In the genomic region with DNA sequence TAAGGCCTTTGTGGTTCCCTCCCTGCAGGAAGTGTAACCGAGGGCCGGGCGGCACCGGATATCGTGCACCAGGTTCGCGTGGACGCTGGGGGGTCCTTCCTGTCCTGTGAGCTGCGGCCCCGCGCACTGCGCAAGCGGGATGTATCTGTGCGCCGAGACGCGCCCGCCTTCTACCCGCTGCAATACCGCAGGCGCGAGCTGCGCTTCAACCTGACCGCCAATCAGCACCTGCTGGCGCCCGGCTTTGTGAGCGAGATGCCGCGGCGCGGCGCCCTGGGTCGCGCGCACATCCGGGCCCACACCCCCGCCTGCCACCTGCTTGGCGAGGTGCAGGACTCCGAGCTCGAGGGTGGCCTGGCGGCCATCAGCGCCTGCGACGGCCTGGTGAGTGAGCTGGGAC, we compare ENCODE assay signal across 1 cellular context.
TF ChIP-seq lines count a peak whose summit lies in the region.

No MANE protein-coding gene starts in this region.

TF ChIP-seq in GM23338, 12 proteins besides CTCF, POLR2A, EP300 and RAD21 (continued from another document):
- TF ChIP-seq, protein P1, sequence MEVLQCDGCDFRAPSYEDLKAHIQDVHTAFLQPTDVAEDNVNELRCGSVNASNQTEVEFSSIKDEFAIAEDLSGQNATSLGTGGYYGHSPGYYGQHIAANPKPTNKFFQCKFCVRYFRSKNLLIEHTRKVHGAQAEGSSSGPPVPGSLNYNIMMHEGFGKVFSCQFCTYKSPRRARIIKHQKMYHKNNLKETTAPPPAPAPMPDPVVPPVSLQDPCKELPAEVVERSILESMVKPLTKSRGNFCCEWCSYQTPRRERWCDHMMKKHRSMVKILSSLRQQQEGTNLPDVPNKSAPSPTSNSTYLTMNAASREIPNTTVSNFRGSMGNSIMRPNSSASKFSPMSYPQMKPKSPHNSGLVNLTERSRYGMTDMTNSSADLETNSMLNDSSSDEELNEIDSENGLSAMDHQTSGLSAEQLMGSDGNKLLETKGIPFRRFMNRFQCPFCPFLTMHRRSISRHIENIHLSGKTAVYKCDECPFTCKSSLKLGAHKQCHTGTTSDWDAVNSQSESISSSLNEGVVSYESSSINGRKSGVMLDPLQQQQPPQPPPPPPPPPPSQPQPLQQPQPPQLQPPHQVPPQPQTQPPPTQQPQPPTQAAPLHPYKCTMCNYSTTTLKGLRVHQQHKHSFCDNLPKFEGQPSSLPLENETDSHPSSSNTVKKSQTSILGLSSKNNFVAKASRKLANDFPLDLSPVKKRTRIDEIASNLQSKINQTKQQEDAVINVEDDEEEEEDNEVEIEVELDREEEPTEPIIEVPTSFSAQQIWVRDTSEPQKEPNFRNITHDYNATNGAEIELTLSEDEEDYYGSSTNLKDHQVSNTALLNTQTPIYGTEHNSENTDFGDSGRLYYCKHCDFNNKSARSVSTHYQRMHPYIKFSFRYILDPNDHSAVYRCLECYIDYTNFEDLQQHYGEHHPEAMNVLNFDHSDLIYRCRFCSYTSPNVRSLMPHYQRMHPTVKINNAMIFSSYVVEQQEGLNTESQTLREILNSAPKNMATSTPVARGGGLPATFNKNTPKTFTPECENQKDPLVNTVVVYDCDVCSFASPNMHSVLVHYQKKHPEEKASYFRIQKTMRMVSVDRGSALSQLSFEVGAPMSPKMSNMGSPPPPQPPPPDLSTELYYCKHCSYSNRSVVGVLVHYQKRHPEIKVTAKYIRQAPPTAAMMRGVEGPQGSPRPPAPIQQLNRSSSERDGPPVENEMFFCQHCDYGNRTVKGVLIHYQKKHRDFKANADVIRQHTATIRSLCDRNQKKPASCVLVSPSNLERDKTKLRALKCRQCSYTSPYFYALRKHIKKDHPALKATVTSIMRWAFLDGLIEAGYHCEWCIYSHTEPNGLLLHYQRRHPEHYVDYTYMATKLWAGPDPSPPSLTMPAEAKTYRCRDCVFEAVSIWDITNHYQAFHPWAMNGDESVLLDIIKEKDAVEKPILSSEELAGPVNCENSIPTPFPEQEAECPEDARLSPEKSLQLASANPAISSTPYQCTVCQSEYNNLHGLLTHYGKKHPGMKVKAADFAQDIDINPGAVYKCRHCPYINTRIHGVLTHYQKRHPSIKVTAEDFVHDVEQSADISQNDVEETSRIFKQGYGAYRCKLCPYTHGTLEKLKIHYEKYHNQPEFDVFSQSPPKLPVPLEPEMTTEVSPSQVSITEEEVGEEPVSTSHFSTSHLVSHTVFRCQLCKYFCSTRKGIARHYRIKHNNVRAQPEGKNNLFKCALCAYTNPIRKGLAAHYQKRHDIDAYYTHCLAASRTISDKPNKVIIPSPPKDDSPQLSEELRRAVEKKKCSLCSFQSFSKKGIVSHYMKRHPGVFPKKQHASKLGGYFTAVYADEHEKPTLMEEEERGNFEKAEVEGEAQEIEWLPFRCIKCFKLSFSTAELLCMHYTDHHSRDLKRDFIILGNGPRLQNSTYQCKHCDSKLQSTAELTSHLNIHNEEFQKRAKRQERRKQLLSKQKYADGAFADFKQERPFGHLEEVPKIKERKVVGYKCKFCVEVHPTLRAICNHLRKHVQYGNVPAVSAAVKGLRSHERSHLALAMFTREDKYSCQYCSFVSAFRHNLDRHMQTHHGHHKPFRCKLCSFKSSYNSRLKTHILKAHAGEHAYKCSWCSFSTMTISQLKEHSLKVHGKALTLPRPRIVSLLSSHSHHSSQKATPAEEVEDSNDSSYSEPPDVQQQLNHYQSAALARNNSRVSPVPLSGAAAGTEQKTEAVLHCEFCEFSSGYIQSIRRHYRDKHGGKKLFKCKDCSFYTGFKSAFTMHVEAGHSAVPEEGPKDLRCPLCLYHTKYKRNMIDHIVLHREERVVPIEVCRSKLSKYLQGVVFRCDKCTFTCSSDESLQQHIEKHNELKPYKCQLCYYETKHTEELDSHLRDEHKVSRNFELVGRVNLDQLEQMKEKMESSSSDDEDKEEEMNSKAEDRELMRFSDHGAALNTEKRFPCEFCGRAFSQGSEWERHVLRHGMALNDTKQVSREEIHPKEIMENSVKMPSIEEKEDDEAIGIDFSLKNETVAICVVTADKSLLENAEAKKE (CRISPR knock-in tag; IDR thresholded peaks at IDR 0.05), result no peak
- TF ChIP-seq JUNB (IDR thresholded peaks at IDR 0.05; ENCODE audit: unreplicated experiment), result no peak
- TF ChIP-seq EZH2phosphoT487 (IDR thresholded peaks at IDR 0.05; ENCODE audit: unreplicated experiment), result no peak
- TF ChIP-seq CREB1 (CRISPR knock-in tag; IDR thresholded peaks at IDR 0.05; ENCODE audit: low read depth), result no peak
- no peak for TF ChIP-seq EZH2 (IDR thresholded peaks at IDR 0.05; ENCODE audit: low read depth, unreplicated experiment)
- no peak for TF ChIP-seq REST (IDR thresholded peaks at IDR 0.05; ENCODE audit: unreplicated experiment)
- TF ChIP-seq, protein P2, sequence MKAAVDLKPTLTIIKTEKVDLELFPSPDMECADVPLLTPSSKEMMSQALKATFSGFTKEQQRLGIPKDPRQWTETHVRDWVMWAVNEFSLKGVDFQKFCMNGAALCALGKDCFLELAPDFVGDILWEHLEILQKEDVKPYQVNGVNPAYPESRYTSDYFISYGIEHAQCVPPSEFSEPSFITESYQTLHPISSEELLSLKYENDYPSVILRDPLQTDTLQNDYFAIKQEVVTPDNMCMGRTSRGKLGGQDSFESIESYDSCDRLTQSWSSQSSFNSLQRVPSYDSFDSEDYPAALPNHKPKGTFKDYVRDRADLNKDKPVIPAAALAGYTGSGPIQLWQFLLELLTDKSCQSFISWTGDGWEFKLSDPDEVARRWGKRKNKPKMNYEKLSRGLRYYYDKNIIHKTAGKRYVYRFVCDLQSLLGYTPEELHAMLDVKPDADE (IDR thresholded peaks at IDR 0.05), result no peak
